In the genomic region with DNA sequence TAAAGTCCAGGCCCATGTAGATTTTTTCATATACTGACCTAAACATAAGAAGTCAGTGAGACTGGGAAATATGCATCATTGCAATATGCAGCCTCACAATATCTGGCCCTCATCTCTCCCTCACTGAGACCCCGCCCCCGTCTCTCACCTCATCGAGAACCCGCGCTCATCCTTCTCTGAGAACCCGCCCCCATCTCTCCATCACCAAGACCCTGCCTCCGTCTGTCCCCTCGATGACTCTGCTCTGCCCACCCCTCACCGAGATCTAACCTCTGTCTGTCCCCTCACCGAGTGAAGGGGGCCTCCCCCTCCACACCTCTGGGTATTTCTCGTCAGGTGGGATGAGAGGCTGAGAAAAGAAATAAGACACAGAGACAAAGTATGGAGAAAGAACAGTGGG, we compare ENCODE assay signal across 1 cellular context.
TF ChIP-seq lines count a peak whose summit lies in the region.

No MANE protein-coding gene starts in this region.

TF ChIP-seq in IMR-90, 13 proteins besides CTCF, POLR2A, EP300 and RAD21 (continued from another document):
- TF ChIP-seq USF2 (IDR thresholded peaks at IDR 0.05; ENCODE audit: low read depth, low read length) (no peak), ELK1 (IDR thresholded peaks at IDR 0.05; ENCODE audit: borderline replicate concordance, low read depth, low read length) (no peak)
